Comparison of ENCODE assay signal across 22 cellular contexts in the genomic region with DNA sequence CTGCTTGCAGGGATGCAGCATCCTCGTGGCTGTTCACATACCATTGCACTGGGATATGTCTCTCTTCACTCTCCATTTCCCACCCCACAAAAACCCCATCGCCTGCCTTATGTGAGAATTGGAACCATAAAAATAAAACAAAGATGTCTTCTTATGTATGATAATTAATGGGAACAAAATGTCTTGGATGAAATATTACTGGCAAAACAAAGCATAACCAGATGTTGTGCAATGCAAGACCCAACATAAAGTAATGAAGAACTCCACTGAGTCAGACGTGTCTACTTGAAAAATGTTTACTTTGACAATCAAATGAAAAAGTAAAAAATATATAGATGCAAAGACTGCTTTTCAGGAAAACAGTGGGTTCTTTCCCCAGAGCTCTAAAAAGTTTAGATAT.
"Had no signal": no experiment of that assay in that cellular context is flagged by ENCODE, and none has a peak within 500 bp of the region (broad histone marks: within the 10 kb centered on the region; RNA-seq: fewer than 3 reads in every experiment).

No MANE protein-coding gene starts in this region.

- H3K36me3 ChIP-seq: cardiac muscle cell, colonic mucosa, gastroesophageal sphincter, suprapubic skin, tibial artery, upper lobe of left lung, uterus had no signal

- H3K4me1 ChIP-seq: colonic mucosa, tibial artery, upper lobe of left lung, uterus had no signal

- H3K27me3 ChIP-seq: cardiac muscle cell, colonic mucosa, gastroesophageal sphincter, suprapubic skin, tibial artery, upper lobe of left lung, uterus had no signal

- H3K4me3 ChIP-seq: cardiac muscle cell, colonic mucosa, gastroesophageal sphincter, lung, skin epidermis, suprapubic skin, tibial artery, upper lobe of left lung, uterus had no signal

- H3K9me3 ChIP-seq: colonic mucosa, gastroesophageal sphincter, suprapubic skin, tibial artery, upper lobe of left lung, uterus had no signal

- H3K27ac ChIP-seq: cardiac muscle cell, colonic mucosa, gastroesophageal sphincter, suprapubic skin, tibial artery, upper lobe of left lung, uterus had no signal

- FAIRE-seq: endothelial cell of umbilical vein had no signal

- DNase-seq: cerebellar nuclear complex; colonic mucosa; dermis blood vessel endothelial cell; glutamatergic neuron; immature natural killer cell; kidney; left colon; left ventricle myocardium superior; natural killer cell; posterior cingulate gyrus; stimulated activated CD4-positive, alpha-beta T cell treated with anti-CD3 and anti-CD28 coated beads, Interleukin-12 subunit alpha, Interleukin-12 subunit beta, amount 100 ng/mL, for 4 hours; stimulated activated naive CD4-positive, alpha-beta T cell treated with Interleukin-2 at 50 U/mL for 16 hours; tibial artery; upper lobe of left lung; uterus had no signal

- ATAC-seq: gastroesophageal sphincter, left colon, left ventricle myocardium superior, natural killer cell, sciatic nerve had no signal
